In the genomic region with DNA sequence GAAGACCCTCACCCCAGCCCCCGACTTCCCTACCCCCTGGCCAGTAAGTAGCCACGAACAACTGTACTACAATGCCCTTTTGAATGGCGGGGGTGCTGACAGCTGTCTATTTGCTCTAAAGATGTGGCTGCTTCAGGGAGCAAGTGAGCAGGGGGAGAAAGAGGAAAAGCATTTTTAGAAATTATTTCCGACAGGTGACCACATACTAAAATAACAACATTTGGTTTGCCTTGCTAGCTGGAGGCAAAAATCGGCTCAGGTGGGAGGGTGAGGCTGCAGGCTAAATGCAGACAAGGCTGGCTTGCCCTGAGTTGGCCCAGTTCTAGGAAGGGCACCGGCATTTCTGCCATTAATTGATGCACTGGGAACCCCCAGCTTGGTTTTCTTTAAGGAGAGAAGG, we compare ENCODE assay signal across 17 cellular contexts.
DNase-seq lines count a peak whose midpoint lies in the region; ATAC-seq and TF ChIP-seq lines count a peak whose summit lies in the region.
"Had no signal": no experiment of that assay in that cellular context is flagged by ENCODE, and none has a peak within 500 bp of the region (broad histone marks: within the 10 kb centered on the region; RNA-seq: fewer than 3 reads in every experiment).

No MANE protein-coding gene starts in this region.

- no peaks in the 10 kb centered on the region for H3K23me2 ChIP-seq in H9 (ENCODE audit: insufficient read length, low read depth, low read length, poor library complexity, severe bottlenecking)

- no peaks in the 10 kb centered on the region for H3K36me3 Mint-ChIP-seq in memory B cell
- H3K36me3 Mint-ChIP-seq in H9 (ENCODE audit: insufficient read depth in 1 of 3, low read depth in 3 of 3) = no peaks in the 10 kb centered on the region
- H3K36me3 Mint-ChIP-seq in activated T-helper 2 cell treated with anti-CD3 and anti-CD28 coated beads, Interferon-gamma antibody, Interleukin-2, Interleukin-4, amounts not matched to agents 10 μg/mL and 5 μg/mL and 100 μg/mL, durations not matched to agents 14 hours and 24 hours and 36 hours (ENCODE audit: low read depth) = no peaks in the 10 kb centered on the region
- H3K36me3 Mint-ChIP-seq: CD8-positive, alpha-beta T cell had no signal

- H2BK120ac ChIP-seq in H9 (ENCODE audit: low read depth, low read length, poor library complexity, severe bottlenecking) = no peak overlapping the region

- H3K27me3 Mint-ChIP-seq in memory B cell (no peaks in the 10 kb centered on the region), H9 (ENCODE audit: low read depth) (no peaks in the 10 kb centered on the region)
- H3K27me3 Mint-ChIP-seq in activated T-helper 2 cell treated with anti-CD3 and anti-CD28 coated beads, Interferon-gamma antibody, Interleukin-2, Interleukin-4, amounts not matched to agents 10 μg/mL and 5 μg/mL and 100 μg/mL, durations not matched to agents 14 hours and 24 hours and 36 hours (ENCODE audit: low read depth) = no peaks in the 10 kb centered on the region

- no peak overlapping the region for H3K56ac ChIP-seq in H9 (ENCODE audit: insufficient read length, low read depth, low read length)

- H2AK5ac ChIP-seq in H9 (ENCODE audit: insufficient read length, low read length) = no peak overlapping the region

- H3K9me2 ChIP-seq in DOHH2 (replicated peaks; ENCODE audit: control insufficient read depth, low read length) = no peaks in the 10 kb centered on the region
- H3K9me2 ChIP-seq in SU-DHL-6 (replicated peaks; ENCODE audit: insufficient read depth, low read length) = no peaks in the 10 kb centered on the region

- intact Hi-C loops in Right ventricle myocardium inferior (cut with DNase I) = no loop called here
- intact Hi-C loops in activated T-helper 2 cell treated with anti-CD3 and anti-CD28 coated beads, Interferon-gamma antibody, Interleukin-2, Interleukin-4, amounts not matched to agents 10 μg/mL and 5 μg/mL and 100 μg/mL, durations not matched to agents 14 hours and 24 hours and 36 hours (cut with micrococcal nuclease) = no loop called here

- no peak overlapping the region for H2BK20ac ChIP-seq in H9 (ENCODE audit: low read depth, low read length, poor library complexity, severe bottlenecking)

- H2BK12ac ChIP-seq in H9 (ENCODE audit: insufficient read length, low read depth, low read length) = no peak overlapping the region

- H3K9ac ChIP-seq in SU-DHL-6 (ENCODE audit: low read length) (no peak overlapping the region), H9 (ENCODE audit: extremely low read depth, insufficient read length, low read length) (no peak overlapping the region)

- H3K4me3 ChIP-seq in DOHH2 (ENCODE audit: low read length) = peak overlapping the region; percentile 61
- H3K4me3 ChIP-seq in SU-DHL-6 (ENCODE audit: insufficient read depth, low read length, poor library complexity, severe bottlenecking) = no peak overlapping the region
- H3K4me3 ChIP-seq: GM23338, PC-9 had no signal

- no peak overlapping the region for H3K4ac ChIP-seq in H9 (ENCODE audit: low read depth, low read length)

- TF ChIP-seq CTCF in DOHH2 (IDR thresholded peaks at IDR 0.05; ENCODE audit: low read depth, low read length, poor library complexity, severe bottlenecking) = no peak
- TF ChIP-seq CTCF in SU-DHL-6 (IDR thresholded peaks at IDR 0.05; ENCODE audit: insufficient read depth, low read length, poor library complexity, severe bottlenecking) = no peak
- no peak for TF ChIP-seq CTCF in GM13977 (IDR thresholded peaks at IDR 0.05; ENCODE audit: extremely low read depth, insufficient read depth, missing control alignments)
- TF ChIP-seq CTCF in H9 (conservative IDR thresholded peaks at IDR 0.05) = no peak

- ATAC-seq in GM18511 (IDR thresholded peaks at IDR 0.05; ENCODE audit: unreplicated experiment) = peak; percentile 48
- ATAC-seq in memory B cell (ENCODE audit: low read depth) = peak; percentile 20
- no peak for ATAC-seq in Right ventricle myocardium inferior
- ATAC-seq: CD8-positive, alpha-beta T cell; GM23338 had no signal

- H2BK5ac ChIP-seq in H9 (ENCODE audit: insufficient read length, low read length) = no peak overlapping the region

- no peaks in the 10 kb centered on the region for H3K27me3 ChIP-seq in DOHH2 (ENCODE audit: control insufficient read depth, low read length)
- H3K27me3 ChIP-seq in SU-DHL-6 (ENCODE audit: low read length) = no peaks in the 10 kb centered on the region
- H3K27me3 ChIP-seq in H9 (ENCODE audit: insufficient read depth, low read length) = no peaks in the 10 kb centered on the region

- H4K20me1 ChIP-seq in DOHH2 (ENCODE audit: control insufficient read depth, insufficient read depth, low read depth, low read length) = peaks cover 25% of the 10 kb centered on the region
- peaks cover 19% of the 10 kb centered on the region; the same call in 1 of the 2 replicates for H4K20me1 ChIP-seq in SU-DHL-6 (ENCODE audit: low read depth, low read length)
- H4K20me1 ChIP-seq in H9 (ENCODE audit: control insufficient read depth, insufficient read depth, insufficient read length) = no peaks in the 10 kb centered on the region

- no peak overlapping the region for H4K5ac ChIP-seq in H9 (ENCODE audit: insufficient read length, low read depth, low read length)

- H2BK15ac ChIP-seq in H9 (ENCODE audit: low read depth, low read length) = no peak overlapping the region

- no peaks in the 10 kb centered on the region for H3F3A ChIP-seq in DOHH2 (ENCODE audit: control insufficient read depth, insufficient read depth)
- no peaks in the 10 kb centered on the region for H3F3A ChIP-seq in SU-DHL-6 (ENCODE audit: insufficient read depth)

- WGBS in H9 (ENCODE audit: extremely low coverage, insufficient read length, low lambda C conversion rate) = no CpG with 5 or more reads among the region's 6 CpGs

- peak overlapping the region; percentile 78 for H3K4me2 ChIP-seq in DOHH2 (ENCODE audit: low read length)
- H3K4me2 ChIP-seq in SU-DHL-6 (ENCODE audit: low read depth, low read length, poor library complexity, severe bottlenecking) = peak overlapping the region; percentile 53
- no peak overlapping the region for H3K4me2 ChIP-seq in H9 (ENCODE audit: insufficient read depth, insufficient read length, low read length)
- H3K4me2 ChIP-seq: GM23338, PC-9 had no signal

- no peak overlapping the region for H3K27ac ChIP-seq in DOHH2 (ENCODE audit: low read depth, low read length)
- H3K27ac ChIP-seq in SU-DHL-6 (ENCODE audit: low read depth, low read length) = no peak overlapping the region
- H3K27ac ChIP-seq in H9 (ENCODE audit: insufficient read length, low read depth, low read length) = no peak overlapping the region
- H3K27ac ChIP-seq: PC-9 had no signal

- in situ Hi-C loops in GM13977 (cut with MboI; ENCODE audit: low pct_unique_long_range_greater_than_20kb, low sequenced_read_pairs, unreplicated experiment) = loop anchor here (25.0 kb wide), 1 partner anchor 1505 kb away; a partner anchor contains a TSS

- H3K9me3 ChIP-seq in DOHH2 (ENCODE audit: control insufficient read depth, insufficient read depth, low read length) (no peaks in the 10 kb centered on the region), SU-DHL-6 (ENCODE audit: insufficient read depth, low read length) (no peaks in the 10 kb centered on the region), H9 (ENCODE audit: control insufficient read depth, low read depth, low read length) (no peaks in the 10 kb centered on the region)

- H4K8ac ChIP-seq in H9 (replicated peaks; ENCODE audit: insufficient read length, low read depth, low read length) = no peak overlapping the region

- H4K91ac ChIP-seq in H9 (ENCODE audit: insufficient read length, low read depth, low read length) = no peak overlapping the region

- peaks cover 63% of the 10 kb centered on the region for H3K4me1 ChIP-seq in DOHH2 (ENCODE audit: control insufficient read depth, low read length)
- no peaks in the 10 kb centered on the region for H3K4me1 ChIP-seq in H9 (ENCODE audit: insufficient read depth, low read length)

- H2AFZ ChIP-seq in SU-DHL-6 (ENCODE audit: low read depth, low read length, severe bottlenecking) = no peak overlapping the region
- no peak overlapping the region for H2AFZ ChIP-seq in H9 (ENCODE audit: low read length)
- H2AFZ ChIP-seq: GM23338, PC-9 had no signal

- no peaks in the 10 kb centered on the region for H3K79me1 ChIP-seq in H9 (ENCODE audit: insufficient read depth, low read depth, low read length, poor library complexity, severe bottlenecking)

- H3T11ph ChIP-seq in H9 (ENCODE audit: low read length) = no peak overlapping the region

- H3K4me3 Mint-ChIP-seq in memory B cell (peak overlapping the region; percentile 41), H9 (no peak overlapping the region)
- no peak overlapping the region for H3K4me3 Mint-ChIP-seq in activated T-helper 2 cell treated with anti-CD3 and anti-CD28 coated beads, Interferon-gamma antibody, Interleukin-2, Interleukin-4, amounts not matched to agents 10 μg/mL and 5 μg/mL and 100 μg/mL, durations not matched to agents 14 hours and 24 hours and 36 hours (ENCODE audit: low read depth)
- H3K4me3 Mint-ChIP-seq: CD8-positive, alpha-beta T cell; GM23338 had no signal

- H3K18ac ChIP-seq in H9 (ENCODE audit: insufficient read length, low read depth, low read length) = no peak overlapping the region

- peaks cover 56% of the 10 kb centered on the region for H3K4me1 Mint-ChIP-seq in memory B cell
- peaks cover 20 to 30% of the 10 kb centered on the region in 2 experiments for H3K4me1 Mint-ChIP-seq in H9
- H3K4me1 Mint-ChIP-seq in activated T-helper 2 cell treated with anti-CD3 and anti-CD28 coated beads, Interferon-gamma antibody, Interleukin-2, Interleukin-4, amounts not matched to agents 10 μg/mL and 5 μg/mL and 100 μg/mL, durations not matched to agents 14 hours and 24 hours and 36 hours (ENCODE audit: low read depth) = peaks cover 9% of the 10 kb centered on the region

- no peak overlapping the region for H3K23ac ChIP-seq in H9 (ENCODE audit: insufficient read length, low read depth, low read length)

- H3K14ac ChIP-seq in H9 (ENCODE audit: insufficient read depth, low read length) = no peak overlapping the region

- peaks cover 17% of the 10 kb centered on the region for H3K79me2 ChIP-seq in DOHH2 (ENCODE audit: control insufficient read depth, low read length)
- peaks cover 3% of the 10 kb centered on the region; the same call in 1 of the 2 replicates for H3K79me2 ChIP-seq in SU-DHL-6 (ENCODE audit: insufficient read depth, low read length)
- H3K79me2 ChIP-seq in H9 (ENCODE audit: insufficient read depth, low read length) = no peaks in the 10 kb centered on the region

- H3K27ac Mint-ChIP-seq in memory B cell = no peak overlapping the region
- no peak overlapping the region for H3K27ac Mint-ChIP-seq in H9
- H3K27ac Mint-ChIP-seq in activated T-helper 2 cell treated with anti-CD3 and anti-CD28 coated beads, Interferon-gamma antibody, Interleukin-2, Interleukin-4, amounts not matched to agents 10 μg/mL and 5 μg/mL and 100 μg/mL, durations not matched to agents 14 hours and 24 hours and 36 hours = no peak overlapping the region
- H3K27ac Mint-ChIP-seq: CD8-positive, alpha-beta T cell; GM23338 had no signal

- no peaks in the 10 kb centered on the region for H3K36me3 ChIP-seq in DOHH2 (ENCODE audit: control insufficient read depth, low read length)
- H3K36me3 ChIP-seq in SU-DHL-6 (ENCODE audit: low read length) = no peaks in the 10 kb centered on the region

- DNase-seq in memory B cell (ENCODE audit: low spot score in 2 of 2) = no peak
- DNase-seq in GM13977 (ENCODE audit: low spot score) = no peak
- DNase-seq in H9 = no peak
- DNase-seq in Right ventricle myocardium inferior (ENCODE audit: missing footprints) = no peak
- DNase-seq in activated T-helper 2 cell treated with anti-CD3 and anti-CD28 coated beads, Interferon-gamma antibody, Interleukin-2, Interleukin-4, amounts not matched to agents 10 μg/mL and 5 μg/mL and 100 μg/mL, durations not matched to agents 14 hours and 24 hours and 36 hours (ENCODE audit: low spot score) = no peak
- DNase-seq: ACHN; AML-193; CD8-positive, alpha-beta T cell; IMR-90; NCI-H1105 treated with DMSO at 0.1 percent for 48 hours; NCI-H187; NCI-H526 treated with DMSO at 0.1 percent for 48 hours; PC-9 had no signal

- H3K9me3 Mint-ChIP-seq in memory B cell (no peaks in the 10 kb centered on the region), H9 (no peaks in the 10 kb centered on the region)
- no peaks in the 10 kb centered on the region for H3K9me3 Mint-ChIP-seq in activated T-helper 2 cell treated with anti-CD3 and anti-CD28 coated beads, Interferon-gamma antibody, Interleukin-2, Interleukin-4, amounts not matched to agents 10 μg/mL and 5 μg/mL and 100 μg/mL, durations not matched to agents 14 hours and 24 hours and 36 hours
- H3K9me3 Mint-ChIP-seq: CD8-positive, alpha-beta T cell; GM23338 had no signal
